In genomic region chr13:45119990-45120864, GRCh38 we compare ENCODE assay signal across 8 cellular contexts. TPM values are rescaled to one million over a fixed set of nuclear protein-coding genes. Genes with fewer than 3 reads are reported as not detected.
DNase-seq lines count a peak whose midpoint lies in the region; ATAC-seq, FAIRE-seq and TF ChIP-seq lines count a peak whose summit lies in the region.

Gene GTF2F2 (plus strand): TSS chr13:45120510. CDS start chr13:45120656, 146 bp downstream.

- DNase-seq in AG08396 (ENCODE audit: low spot score) (peak; percentile 94), NCI-H446 (lab: John Stamatoyannopoulos, UW) (peak; percentile 55 to 84), cerebellar cortex (ENCODE audit: low spot score) (peak; percentile 88), keratinocyte (ENCODE audit: low read depth, low spot score) (peak; percentile 55)
- peak; percentile 55 to 75 (median 70) for DNase-seq in activated CD4-positive, CD25-positive, alpha-beta regulatory T cell (lab: John Stamatoyannopoulos, UW)
- peak; percentile 75 to 88 (median 80) for DNase-seq in stimulated activated CD4-positive, alpha-beta T cell treated with anti-CD3 and anti-CD28 coated beads, Interleukin-12 subunit alpha, Interleukin-12 subunit beta, amount 100 ng/mL, for 48 hours (ENCODE audit: low read depth in 2 of 3, low spot score in 1 of 3)

- H3K4me2 ChIP-seq in keratinocyte (ENCODE audit: control insufficient read depth, extremely low read depth, insufficient read depth, low read depth, low read length) = peak within 1 kb of the TSS; percentile 98

- H3K79me2 ChIP-seq in keratinocyte (ENCODE audit: control insufficient read depth, insufficient read depth, low read length) = peaks cover 49% of the 10 kb centered on the region

- peak; percentile 81 for FAIRE-seq in keratinocyte (lab: Jason Lieb, UNC)

- H3K27me3 ChIP-seq in keratinocyte (ENCODE audit: control insufficient read depth, extremely low read depth, insufficient read depth, low read length) = no peaks in the 10 kb centered on the region

- peaks cover 3 to 5% of the 10 kb centered on the region in 2 experiments for H3K36me3 ChIP-seq in keratinocyte (ENCODE audit: control insufficient read depth in 2 of 2, extremely low read depth in 1 of 2, insufficient read depth in 2 of 2, low read length in 2 of 2)

- dilution Hi-C loops in keratinocyte (cut with MboI; ENCODE audit: extremely low pct_ligation_motif_present, low sequenced_read_pairs) = no loop called here

- no peaks in the 10 kb centered on the region for H4K20me1 ChIP-seq in keratinocyte (ENCODE audit: control insufficient read depth, extremely low read depth, insufficient read depth, low read length)

- H3K4me1 ChIP-seq in keratinocyte (ENCODE audit: control insufficient read depth, extremely low read depth, insufficient read depth, low read length) = peaks cover 16% of the 10 kb centered on the region

- ATAC-seq in GM19023 (IDR thresholded peaks at IDR 0.05; ENCODE audit: unreplicated experiment) (peak; percentile 77), HG03175 (IDR thresholded peaks at IDR 0.05; ENCODE audit: unreplicated experiment) (peak; percentile 73)

- H3K9me1 ChIP-seq in keratinocyte (ENCODE audit: control insufficient read depth, extremely low read depth, insufficient read depth, low read length) = no peaks in the 10 kb centered on the region

- peak within 1 kb of the TSS; percentile 90 for H3K9ac ChIP-seq in keratinocyte (ENCODE audit: control insufficient read depth, extremely low read depth, insufficient read depth, low read length)

- no peak for TF ChIP-seq CTCF in keratinocyte (optimal IDR thresholded peaks at IDR 0.05 in 1 of 3, IDR thresholded peaks at IDR 0.05 in 1 of 3, conservative IDR thresholded peaks at IDR 0.05 in 1 of 3; ENCODE audit: extremely low read depth in 1 of 3, insufficient read depth in 2 of 3, low read length in 3 of 3)

- H2AFZ ChIP-seq in keratinocyte (ENCODE audit: control insufficient read depth, low read length) = peak within 1 kb of the TSS; percentile 61

- H3K4me3 ChIP-seq in keratinocyte (ENCODE audit: control insufficient read depth in 2 of 3, extremely low read depth in 1 of 3, insufficient read depth in 2 of 3, low read depth in 1 of 3, low read length in 3 of 3) = peak within 1 kb of the TSS; percentile 70 to 92 (median 87)

- H3K27ac ChIP-seq in keratinocyte (ENCODE audit: control insufficient read depth, insufficient read depth, low read length) = peak within 1 kb of the TSS; percentile 92

- H3K9me3 ChIP-seq in keratinocyte (ENCODE audit: control insufficient read depth, low read depth, low read length) = no peaks in the 10 kb centered on the region

RNA-seq across cellular contexts. Expression of gene GTF2F2, which starts in this region (rescaled TPM):
- 31.4 to 55.5 TPM (median 37.6 TPM) in 3 replicates for polyA plus RNA-seq in keratinocyte
- polyA plus RNA-seq in keratinocyte (2011; ENCODE audit: low read depth) = 19.2 TPM
- polyA plus RNA-seq in keratinocyte (2011; cell fraction: cytosol; rRNA removed) = 40.2 and 59.8 TPM in 2 replicates
- 34.9 and 53.7 TPM in 2 replicates for polyA plus RNA-seq in keratinocyte (2011; cell fraction: nucleus; rRNA removed)
- polyA plus RNA-seq in keratinocyte (2012; ENCODE audit: low replicate concordance) = 42.6 and 44.6 TPM in 2 replicates
- 2.4 to 17.2 TPM (median 7.2 TPM) in 3 replicates for polyA minus RNA-seq in keratinocyte
- 26.3 TPM for polyA minus RNA-seq in keratinocyte (2011; cell fraction: cytosol; rRNA and poly(A)+ RNA removed)
- 17.0 and 30.7 TPM in 2 replicates for polyA minus RNA-seq in keratinocyte (2011; cell fraction: nucleus; rRNA and poly(A)+ RNA removed)

Comparison
In these comparisons a context has a peak if more than half of its experiments do, and no peak if none do; other contexts are left out.
1. Peak in every context shown above with its lines: DNase-seq, ATAC-seq, H3K4me3 ChIP-seq and H3K27ac ChIP-seq.